ENCODE assay signal across 17 cellular contexts in the genomic region with DNA sequence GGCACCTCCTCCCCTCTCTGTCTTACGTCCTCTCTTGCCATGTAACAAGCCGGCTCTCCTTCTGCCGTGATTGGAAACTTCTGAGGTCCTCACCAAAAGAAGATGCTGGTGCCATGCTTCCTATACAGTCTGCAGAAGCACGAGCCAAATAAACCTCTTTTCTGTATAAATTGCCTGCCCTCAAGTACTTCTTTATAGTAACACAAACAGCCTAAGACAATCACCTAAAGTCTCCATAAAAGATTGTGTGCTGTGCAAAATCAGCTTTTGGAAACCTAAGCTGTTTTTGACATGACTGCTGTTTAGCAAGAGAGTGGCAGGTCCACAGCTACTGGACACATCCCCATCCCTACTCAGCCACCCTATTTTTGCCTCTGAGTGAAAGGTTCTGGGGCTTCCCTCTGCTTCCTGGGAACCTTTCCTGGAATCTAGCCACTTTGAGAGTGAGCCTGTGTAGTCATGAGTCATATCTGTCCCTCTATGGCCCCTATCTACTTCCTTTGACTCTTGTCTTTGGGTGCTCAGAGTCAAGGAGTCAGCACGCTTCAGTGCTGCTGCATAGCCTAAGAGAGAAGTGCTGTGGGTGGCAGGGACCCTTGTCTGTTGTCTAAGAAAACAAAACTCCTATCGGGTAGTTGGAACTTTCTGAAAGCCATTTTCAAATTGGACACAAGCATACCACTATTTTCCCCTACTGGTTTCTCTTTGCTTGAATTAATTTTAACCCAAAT.
A peak's percentile ranks its signal among the peaks of the same experiment; 100 is the strongest.
DNase-seq lines count a peak whose midpoint lies in the region; ATAC-seq lines count a peak whose summit lies in the region.
"Had no signal": no experiment of that assay in that cellular context is flagged by ENCODE, and none has a peak within 500 bp of the region (broad histone marks: within the 10 kb centered on the region; RNA-seq: fewer than 3 reads in every experiment).

No MANE protein-coding gene starts in this region.

- DNase-seq in AG08395 (ENCODE audit: low spot score) = peak; percentile 28
- DNase-seq in SJSA1 (ENCODE audit: low read depth in 1 of 2, low spot score in 2 of 2) = peak in 1 of 2 experiments; percentile 33
- DNase-seq in iris pigment epithelial cell (ENCODE audit: low read depth) = peak; percentile 36
- DNase-seq in CD1c-positive myeloid dendritic cell (ENCODE audit: extremely low spot score) = no peak
- DNase-seq in DMS153 treated with DMSO at 0.1 percent for 48 hours (lab: John Stamatoyannopoulos, UW; ENCODE audit: unreplicated experiment) = no peak
- DNase-seq: activated CD4-positive, alpha-beta T cell treated with anti-CD3 and anti-CD28 coated beads, Interleukin-2, amount 50 U/mL, for 48 hours; glutamatergic neuron; mesendoderm; NCI-H1105 treated with DMSO at 0.1 percent for 48 hours; NCI-H69; T-cell had no signal

- H3K36me3 ChIP-seq in SJSA1 = no peaks in the 10 kb centered on the region
- H3K36me3 ChIP-seq: tibial nerve had no signal

- no peak overlapping the region for H3K4me3 ChIP-seq in SJSA1
- H3K4me3 ChIP-seq: BLaER1, tibial nerve had no signal

- H3K9me3 ChIP-seq in SJSA1 (replicated peaks) = no peaks in the 10 kb centered on the region; the same call in 1 of the 2 replicates

- H3K4me1 ChIP-seq in SJSA1 (replicated peaks) = peaks cover 13% of the 10 kb centered on the region
- H3K4me1 ChIP-seq: BLaER1, tibial nerve had no signal

- ATAC-seq in GM18868 (IDR thresholded peaks at IDR 0.05; ENCODE audit: unreplicated experiment) (peak; percentile 50), GM18498 (IDR thresholded peaks at IDR 0.05; ENCODE audit: unreplicated experiment) (no peak), GM21381 (IDR thresholded peaks at IDR 0.05; ENCODE audit: unreplicated experiment) (no peak)
- ATAC-seq: T-cell had no signal

- no peaks in the 10 kb centered on the region for H3K27me3 ChIP-seq in SJSA1 (replicated peaks)
- H3K27me3 ChIP-seq: BLaER1, tibial nerve had no signal

- H3K27ac ChIP-seq in SJSA1 = peak overlapping the region; percentile 37; the same call in 1 of the 2 replicates
- H3K27ac ChIP-seq: BLaER1, HL-60, tibial nerve had no signal

Comparison
In these comparisons a context has a peak if more than half of its experiments do, and no peak if none do; other contexts are left out.
1. DNase-seq: peak in AG08395 (single experiment) and iris pigment epithelial cell (single experiment); none in CD1c-positive myeloid dendritic cell (single experiment) and DMS153 treated with DMSO at 0.1 percent for 48 hours (single experiment).